8 cellular contexts compared by ENCODE assay signal in genomic region chr3:27590437-27591320, GRCh38.
DNase-seq lines count a peak whose midpoint lies in the region; ATAC-seq, FAIRE-seq and TF ChIP-seq lines count a peak whose summit lies in the region.

No MANE protein-coding gene starts in this region.

- H2AK9ac ChIP-seq in IMR-90 (replicated peaks; ENCODE audit: low read depth, low read length, poor library complexity) = no peak overlapping the region

- H2BK120ac ChIP-seq in IMR-90 (ENCODE audit: low read depth, low read length) = peak overlapping the region; percentile 76

- no peaks in the 10 kb centered on the region; the same call in 1 of the 2 replicates for H3K9me1 ChIP-seq in IMR-90 (ENCODE audit: insufficient read depth, low read length)

- peaks cover 10% of the 10 kb centered on the region for H3K4me1 ChIP-seq in IMR-90 (ENCODE audit: control insufficient read depth, insufficient read depth, low read length)
- H3K4me1 ChIP-seq in gastroesophageal sphincter = peaks cover 0 to 45% (median 11%) of the 10 kb centered on the region in 3 donors

- H3K36me3 ChIP-seq in IMR-90 (ENCODE audit: control insufficient read depth, insufficient read depth, low read length) (no peaks in the 10 kb centered on the region), gastroesophageal sphincter (no peaks in the 10 kb centered on the region)

- no peak overlapping the region; the same call in 1 of the 2 replicates for H4K91ac ChIP-seq in IMR-90 (ENCODE audit: insufficient read depth, low read depth, low read length)

- H3K56ac ChIP-seq in IMR-90 (ENCODE audit: extremely low read depth, insufficient read depth, low read length) = peak overlapping the region; percentile 21; the same call in 1 of the 2 replicates

- 0 out of 3 replicates have a peak overlapping the region, but pooled peaks have one; percentile 10 for H2BK15ac ChIP-seq in IMR-90 (ENCODE audit: low read depth, low read length)

- BruUV-seq in IMR-90 (replicated peaks; lab: Mats Ljungman, UMichigan) = no TSS peak
- no TSS peak for BruUV-seq in Calu3 (replicated peaks; lab: Mats Ljungman, UMichigan)

- H2BK5ac ChIP-seq in IMR-90 (ENCODE audit: low read depth, low read length, poor library complexity, severe bottlenecking) = peak overlapping the region; percentile 68

- no peak for FAIRE-seq in GM19239 (lab: Jason Lieb, UNC)

- peak overlapping the region; percentile 95 for H3K18ac ChIP-seq in IMR-90 (ENCODE audit: low read depth, low read length)

- H3K36me3 Mint-ChIP-seq in activated B cell treated with CpG ODN at 0.5 μM for 24 hours (ENCODE audit: low read depth) (no peaks in the 10 kb centered on the region), Calu3 (ENCODE audit: insufficient read depth, unreplicated experiment) (no peaks in the 10 kb centered on the region)

- H3K9ac ChIP-seq in IMR-90 (ENCODE audit: low read depth, low read length) = peak overlapping the region; percentile 13; the same call in 1 of the 2 replicates

- peak overlapping the region; percentile 53; the same call in 1 of the 2 replicates for H3K4ac ChIP-seq in IMR-90 (ENCODE audit: low read depth, low read length)

- H3K14ac ChIP-seq in IMR-90 (replicated peaks; ENCODE audit: low read depth, low read length) = peak overlapping the region; percentile 60; the same call in 1 of the 2 replicates

- no peaks in the 10 kb centered on the region for H4K20me1 ChIP-seq in IMR-90 (ENCODE audit: insufficient read depth, low read length)

- TF ChIP-seq CTCF in IMR-90 (conservative IDR thresholded peaks at IDR 0.05; ENCODE audit: low read depth, low read length) = no peak
- no peak for TF ChIP-seq CTCF in activated B cell treated with CpG ODN at 0.5 μM for 24 hours (IDR thresholded peaks at IDR 0.05)
- TF ChIP-seq CTCF in gastroesophageal sphincter (IDR thresholded peaks at IDR 0.05) = no peak
- TF ChIP-seq CTCF in Calu3 (IDR thresholded peaks at IDR 0.05; ENCODE audit: unreplicated experiment) = no peak

- no peak overlapping the region for H3K27ac Mint-ChIP-seq in activated B cell treated with CpG ODN at 0.5 μM for 24 hours
- no peak overlapping the region for H3K27ac Mint-ChIP-seq in Calu3 (ENCODE audit: unreplicated experiment)

- DNase-seq in IMR-90 = peak; percentile 32
- no peak for DNase-seq in activated B cell treated with CpG ODN at 0.5 μM for 24 hours
- no peak for DNase-seq in Calu3
- no peak for DNase-seq in NCI-H2196 treated with DMSO at 0.1 percent for 48 hours (lab: John Stamatoyannopoulos, UW; ENCODE audit: unreplicated experiment)
- DNase-seq in NCI-H1694 treated with DMSO at 0.1 percent for 48 hours (lab: John Stamatoyannopoulos, UW) = no peak
- DNase-seq in GM19239 (ENCODE audit: insufficient read length, low spot score) = no peak

- TF ChIP-seq EP300 in gastroesophageal sphincter (IDR thresholded peaks at IDR 0.05) = no peak

- dilution Hi-C loops in IMR-90 (cut with HindIII; ENCODE audit: low sequenced_read_pairs, unreplicated experiment) = no loop called here

- H2AFZ ChIP-seq in IMR-90 (replicated peaks; ENCODE audit: low read length, poor library complexity) = no peak overlapping the region

- H3K27me3 Mint-ChIP-seq in activated B cell treated with CpG ODN at 0.5 μM for 24 hours (no peaks in the 10 kb centered on the region), Calu3 (ENCODE audit: unreplicated experiment) (no peaks in the 10 kb centered on the region)

- no peaks in the 10 kb centered on the region for H3K9me3 ChIP-seq in IMR-90 (ENCODE audit: control insufficient read depth, insufficient read depth, low read length)
- H3K9me3 ChIP-seq in gastroesophageal sphincter = no peaks in the 10 kb centered on the region

- no peak for TF ChIP-seq RAD21 in IMR-90 (IDR thresholded peaks at IDR 0.05; ENCODE audit: low read length)

- H3K27ac ChIP-seq in IMR-90 (ENCODE audit: insufficient read depth, low read length) (peak overlapping the region; percentile 39; the same call in 1 of the 2 replicates), gastroesophageal sphincter (peak overlapping the region; percentile 48 to 75 (median 72)), skin epidermis (peak overlapping the region in 19 of 21 experiments; percentile 9 to 90 (median 73))

- H4K8ac ChIP-seq in IMR-90 (ENCODE audit: low read depth in 2 of 2, low read length in 2 of 2) = peak overlapping the region; percentile 15 to 65; a peak in 3 of 4 replicates

- H4K5ac ChIP-seq in IMR-90 (ENCODE audit: low read depth, low read length) = peak overlapping the region; percentile 75

- H2BK20ac ChIP-seq in IMR-90 (ENCODE audit: low read depth, low read length) = peak overlapping the region; percentile 80

- ATAC-seq in IMR-90 (ENCODE audit: low read depth) = peak; percentile 55
- ATAC-seq in activated B cell treated with CpG ODN at 0.5 μM for 24 hours (ENCODE audit: low read depth) = no peak
- ATAC-seq in gastroesophageal sphincter = peak; percentile 75

- WGBS in IMR-90 (ENCODE audit: extremely low coverage in 2 of 2, insufficient read length in 1 of 2), 2 experiments = no CpG with 5 or more reads among the region's 5 CpGs
- WGBS in gastroesophageal sphincter (ENCODE audit: low coverage in 1 of 2), 2 donors = 22 to 28% methylated on average over 5 of the region's 5 CpGs

- POLR2A ChIA-PET in IMR-90 (lab: Charles Lee; ENCODE audit: unreplicated experiment) (interaction anchor here (0.8 kb wide), 1 partner anchor 91 kb away, joined by 3 read pairs; no protein-coding TSS in a partner anchor), activated B cell treated with CpG ODN at 0.5 μM for 24 hours (lab: Charles Lee) (no interaction called here)

- peak overlapping the region; percentile 81 for H3K4me2 ChIP-seq in IMR-90 (ENCODE audit: low read depth, low read length)

- H3K4me3 ChIP-seq in IMR-90 (ENCODE audit: insufficient read depth, low read depth, low read length) (peak overlapping the region; percentile 10; the same call in 1 of the 2 replicates), gastroesophageal sphincter (no peak overlapping the region), skin epidermis (no peak overlapping the region)

- no peaks in the 10 kb centered on the region for H3K79me1 ChIP-seq in IMR-90 (ENCODE audit: low read depth in 1 of 2, low read length in 2 of 2)

- H3K27me3 ChIP-seq in IMR-90 (ENCODE audit: control insufficient read depth, insufficient read depth, low read length) (no peaks in the 10 kb centered on the region), gastroesophageal sphincter (no peaks in the 10 kb centered on the region)

- intact Hi-C loops in IMR-90 (cut with micrococcal nuclease) = no loop called here
- intact Hi-C loops in activated B cell treated with CpG ODN at 0.5 μM for 24 hours (cut with micrococcal nuclease) = loop anchor here (5.0 to 10.0 kb wide), 2 partner anchors 94 to 108 kb away; partner anchors contain the start of gene SLC4A7
- intact Hi-C loops in Calu3 (cut with micrococcal nuclease; ENCODE audit: unreplicated experiment) = loop anchor here (5.0 kb wide), 1 partner anchor 87 kb away; no protein-coding TSS in a partner anchor

- peak overlapping the region; percentile 3; the same call in 1 of the 2 replicates for H3K23ac ChIP-seq in IMR-90 (ENCODE audit: low read depth, low read length)

- TF ChIP-seq POLR2A in IMR-90 (IDR thresholded peaks at IDR 0.05; ENCODE audit: low read depth, low read length) (no peak), gastroesophageal sphincter (IDR thresholded peaks at IDR 0.05) (no peak)

- H3K4me3 Mint-ChIP-seq in activated B cell treated with CpG ODN at 0.5 μM for 24 hours (peak overlapping the region; percentile 5), Calu3 (ENCODE audit: low read depth, unreplicated experiment) (no peak overlapping the region)

- peaks cover 25% of the 10 kb centered on the region for H3K4me1 Mint-ChIP-seq in activated B cell treated with CpG ODN at 0.5 μM for 24 hours
- H3K4me1 Mint-ChIP-seq in Calu3 (ENCODE audit: low read depth, unreplicated experiment) = peaks cover 35% of the 10 kb centered on the region

- in situ Hi-C loops in IMR-90 (cut with MboI; ENCODE audit: low sequenced_read_pairs) = no loop called here

- H2AK5ac ChIP-seq in IMR-90 (ENCODE audit: low read depth, low read length) = no peak overlapping the region

- no peaks in the 10 kb centered on the region for H3K9me3 Mint-ChIP-seq in activated B cell treated with CpG ODN at 0.5 μM for 24 hours
- no peaks in the 10 kb centered on the region for H3K9me3 Mint-ChIP-seq in Calu3 (ENCODE audit: low read depth, unreplicated experiment)

- CTCF ChIA-PET in IMR-90 (lab: Yijun Ruan, JAX) = interaction anchor here (0.6 to 1.4 kb wide), 2 partner anchors 10 to 35 kb away, joined by 3 read pairs; no protein-coding TSS in a partner anchor
- CTCF ChIA-PET in activated B cell treated with CpG ODN at 0.5 μM for 24 hours (lab: Charles Lee) = no interaction called here
- CTCF ChIA-PET in Calu3 (lab: Charles Lee) = interaction anchor here (1.0 to 1.2 kb wide), 2 partner anchors 17 to 106 kb away, joined by 3 to 4 read pairs; partner anchors contain the start of gene SLC4A7

TF ChIP-seq in IMR-90, 13 proteins besides CTCF, POLR2A, EP300 and RAD21:
- TF ChIP-seq CEBPB (IDR thresholded peaks at IDR 0.05; ENCODE audit: low read depth, low read length) (peak; percentile 86), CHD1 (IDR thresholded peaks at IDR 0.05; ENCODE audit: low read depth, low read length) (no peak)
TF ChIP-seq in IMR-90: peak in this region for 1.
